8 cellular contexts compared by ENCODE assay signal in the genomic region with DNA sequence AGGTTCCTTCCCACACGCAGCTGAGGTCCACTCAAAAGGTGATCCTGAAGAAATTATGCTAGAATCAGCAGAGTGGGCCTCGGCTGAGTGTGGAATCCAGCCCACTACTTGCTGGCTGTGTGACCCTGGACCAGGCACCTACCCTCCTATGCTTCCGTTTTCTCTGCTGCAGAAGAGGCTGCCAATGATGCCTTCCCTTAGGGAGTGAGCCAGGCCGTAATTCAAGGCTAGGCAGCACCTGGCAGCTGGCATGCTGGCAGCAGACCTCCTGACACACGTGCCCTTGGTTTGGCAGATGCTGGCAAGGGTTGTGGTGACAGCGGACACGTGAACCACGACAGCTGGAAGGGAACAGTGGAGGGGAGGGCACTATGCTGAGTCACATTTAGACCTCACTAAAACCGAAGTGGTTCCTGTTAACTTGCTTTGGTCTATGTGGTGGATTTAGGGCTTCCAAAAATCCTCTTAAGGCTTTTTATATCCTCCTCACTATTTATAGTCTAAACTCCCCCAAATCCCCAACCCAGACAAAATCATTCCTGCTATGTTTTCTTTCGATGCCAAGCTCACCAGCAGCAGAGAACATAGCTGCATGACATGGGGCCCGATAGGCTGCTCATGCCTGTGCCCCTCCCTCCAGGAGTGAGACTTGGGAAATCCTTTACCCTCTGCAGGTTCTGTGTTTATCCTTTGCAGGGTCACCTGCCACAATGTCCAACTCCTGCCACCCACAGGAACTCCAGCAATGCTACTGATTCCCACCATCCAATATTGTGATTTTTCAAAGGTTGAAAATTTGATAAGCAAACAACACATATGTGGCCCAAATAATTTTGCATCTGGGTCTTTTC. TPM values are rescaled to one million over a fixed set of nuclear protein-coding genes. Genes with fewer than 3 reads are reported as not detected.
A peak's percentile ranks its signal among the peaks of the same experiment; 100 is the strongest.
DNase-seq lines count a peak whose midpoint lies in the region; ATAC-seq and TF ChIP-seq lines count a peak whose summit lies in the region.

No MANE protein-coding gene starts in this region.

- peak; percentile 73 for ATAC-seq in HG03432 (IDR thresholded peaks at IDR 0.05; ENCODE audit: unreplicated experiment)

- H3K4me1 Mint-ChIP-seq in activated naive CD4-positive, alpha-beta T cell treated with anti-CD3 and anti-CD28 coated beads, Interleukin-2, amount 10 ng/mL, durations not matched to agents 7 days and 5 days: peaks cover 49% of the 10 kb centered on the region
- H3K4me1 Mint-ChIP-seq in activated T-cell treated with anti-CD3 and anti-CD28 coated beads, Interleukin-2, amount 50 U/mL, for 24 hours (ENCODE audit: low read depth): peaks cover 23% of the 10 kb centered on the region

- CTCF ChIA-PET in activated naive CD4-positive, alpha-beta T cell treated with anti-CD3 and anti-CD28 coated beads, Interleukin-2, amount 10 ng/mL, durations not matched to agents 7 days and 5 days (lab: Charles Lee): interaction anchor here (1.1 to 5.5 kb wide), 6 partner anchors 18 to 211 kb away, joined by 3 to 52 read pairs (median 20); partner anchors contain the start of gene SNRPA1
- CTCF ChIA-PET in HEK293T (lab: Yijun Ruan, JAX): no interaction called here

- H3K27me3 Mint-ChIP-seq in activated naive CD4-positive, alpha-beta T cell treated with anti-CD3 and anti-CD28 coated beads, Interleukin-2, amount 10 ng/mL, durations not matched to agents 7 days and 5 days: peaks cover 71% of the 10 kb centered on the region
- H3K27me3 Mint-ChIP-seq in activated T-cell treated with anti-CD3 and anti-CD28 coated beads, Interleukin-2, amount 50 U/mL, for 24 hours: peaks cover 55% of the 10 kb centered on the region

- no peaks in the 10 kb centered on the region for H3K9me3 Mint-ChIP-seq in activated naive CD4-positive, alpha-beta T cell treated with anti-CD3 and anti-CD28 coated beads, Interleukin-2, amount 10 ng/mL, durations not matched to agents 7 days and 5 days
- no peaks in the 10 kb centered on the region for H3K9me3 Mint-ChIP-seq in activated T-cell treated with anti-CD3 and anti-CD28 coated beads, Interleukin-2, amount 50 U/mL, for 24 hours

- H3K27ac Mint-ChIP-seq in activated naive CD4-positive, alpha-beta T cell treated with anti-CD3 and anti-CD28 coated beads, Interleukin-2, amount 10 ng/mL, durations not matched to agents 7 days and 5 days: no peak overlapping the region
- no peak overlapping the region for H3K27ac Mint-ChIP-seq in activated T-cell treated with anti-CD3 and anti-CD28 coated beads, Interleukin-2, amount 50 U/mL, for 24 hours

- DNase-seq in activated naive CD4-positive, alpha-beta T cell treated with anti-CD3 and anti-CD28 coated beads, Interleukin-2, amount 10 ng/mL, durations not matched to agents 7 days and 5 days: peak; percentile 49
- DNase-seq in activated naive CD4-positive, alpha-beta T cell treated with Interleukin-2 at 50 U/mL for 16 hours: no peak
- DNase-seq in RPMI8226 (peak; percentile 98), myocyte (ENCODE audit: low read depth) (peak; percentile 99), HEK293T (ENCODE audit: extremely low spot score) (no peak), NCI-H1048 (lab: John Stamatoyannopoulos, UW) (no peak)
- DNase-seq in activated T-cell treated with anti-CD3 and anti-CD28 coated beads, Interleukin-2, amount 50 U/mL, for 24 hours: no peak

- POLR2A ChIA-PET in HEK293T (lab: Yijun Ruan, JAX): no interaction called here

- H3K4me3 Mint-ChIP-seq in activated naive CD4-positive, alpha-beta T cell treated with anti-CD3 and anti-CD28 coated beads, Interleukin-2, amount 10 ng/mL, durations not matched to agents 7 days and 5 days: no peak overlapping the region
- H3K4me3 Mint-ChIP-seq in activated T-cell treated with anti-CD3 and anti-CD28 coated beads, Interleukin-2, amount 50 U/mL, for 24 hours: no peak overlapping the region

- H3K36me3 Mint-ChIP-seq in activated naive CD4-positive, alpha-beta T cell treated with anti-CD3 and anti-CD28 coated beads, Interleukin-2, amount 10 ng/mL, durations not matched to agents 7 days and 5 days: no peaks in the 10 kb centered on the region
- no peaks in the 10 kb centered on the region for H3K36me3 Mint-ChIP-seq in activated T-cell treated with anti-CD3 and anti-CD28 coated beads, Interleukin-2, amount 50 U/mL, for 24 hours (ENCODE audit: low read depth)

TF ChIP-seq in HEK293T, 16 proteins besides CTCF, POLR2A, EP300 and RAD21:
- TF ChIP-seq SP1 (IDR thresholded peaks at IDR 0.05) (no peak), FOXM1 (IDR thresholded peaks at IDR 0.05; ENCODE audit: borderline replicate concordance) (no peak), ELF4 (IDR thresholded peaks at IDR 0.05) (no peak), CTBP1 (IDR thresholded peaks at IDR 0.05; ENCODE audit: borderline replicate concordance) (no peak), PKNOX1 (IDR thresholded peaks at IDR 0.05) (no peak), ARNT (IDR thresholded peaks at IDR 0.05) (no peak), FOXK2 (IDR thresholded peaks at IDR 0.05) (no peak), L3MBTL2 (conservative IDR thresholded peaks at IDR 0.05) (no peak), HDGF (IDR thresholded peaks at IDR 0.05; ENCODE audit: borderline replicate concordance) (no peak), BHLHE40 (IDR thresholded peaks at IDR 0.05; ENCODE audit: borderline replicate concordance) (no peak), NFRKB (IDR thresholded peaks at IDR 0.05) (no peak), SUZ12 (IDR thresholded peaks at IDR 0.05) (no peak), ZNF384 (IDR thresholded peaks at IDR 0.05) (no peak), TARDBP (IDR thresholded peaks at IDR 0.05) (no peak), LEF1 (IDR thresholded peaks at IDR 0.05; ENCODE audit: borderline replicate concordance) (no peak), FOXA1 (IDR thresholded peaks at IDR 0.05) (no peak)
TF ChIP-seq in HEK293T: peak in this region for 0.

RNA-seq across cellular contexts. Expression of gene PCSK6, which starts 10.6 kb away (rescaled TPM):
- total RNA-seq in myocyte: 2.2 and 2.5 TPM in 2 replicates
- 0.33 TPM for polyA plus RNA-seq in myocyte (2012)

Comparison
In these comparisons a context has a peak if more than half of its experiments do, and no peak if none do; other contexts are left out.
1. DNase-seq: peak in activated naive CD4-positive, alpha-beta T cell treated with anti-CD3 and anti-CD28 coated beads, Interleukin-2, amount 10 ng/mL, durations not matched to agents 7 days and 5 days (single experiment), RPMI8226 (single experiment) and myocyte (single experiment); none in activated naive CD4-positive, alpha-beta T cell treated with Interleukin-2 at 50 U/mL for 16 hours (single experiment), HEK293T (single experiment), activated T-cell treated with anti-CD3 and anti-CD28 coated beads, Interleukin-2, amount 50 U/mL, for 24 hours (single experiment) and NCI-H1048 (single experiment).